ENCODE assay signal across 28 cellular contexts in the genomic region with DNA sequence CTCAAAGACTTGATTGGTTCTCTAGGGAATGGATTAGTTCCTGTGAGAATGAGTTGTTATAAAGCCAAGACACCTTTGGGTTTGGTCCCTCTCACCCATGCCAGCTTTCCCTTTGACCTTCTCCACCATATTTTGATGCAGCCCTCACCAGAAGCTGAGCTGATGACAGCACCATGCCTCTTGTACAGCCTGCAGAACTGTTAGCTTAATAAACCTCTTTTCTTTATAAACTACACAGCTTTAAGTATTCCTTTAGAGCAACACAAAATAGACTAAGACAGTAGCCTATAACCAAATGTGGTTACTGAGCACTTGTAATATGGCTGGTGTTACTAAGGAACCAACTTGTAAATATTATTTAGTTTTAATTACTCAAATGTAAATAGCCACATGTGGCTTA.
"Had no signal": no experiment of that assay in that cellular context is flagged by ENCODE, and none has a peak within 500 bp of the region (broad histone marks: within the 10 kb centered on the region; RNA-seq: fewer than 3 reads in every experiment).

No MANE protein-coding gene starts in this region.

- H3K36me3 Mint-ChIP-seq: stimulated activated effector memory CD8-positive, alpha-beta T cell treated with anti-CD3 and anti-CD28 coated beads, Interleukin-12 subunit alpha, Interleukin-12 subunit beta, amount 100 ng/mL, for 72 hours had no signal

- H3K27ac Mint-ChIP-seq: naive thymus-derived CD8-positive, alpha-beta T cell; nephron; stimulated activated effector memory CD8-positive, alpha-beta T cell treated with anti-CD3 and anti-CD28 coated beads, Interleukin-12 subunit alpha, Interleukin-12 subunit beta, amount 100 ng/mL, for 72 hours; stimulated activated naive CD8-positive, alpha-beta T cell treated with anti-CD3 and anti-CD28 coated beads, Interleukin-15, Interleukin-2, amounts not matched to agents 100 ng/mL and 50 ng/mL, for 24 hours had no signal

- H3K27me3 Mint-ChIP-seq: naive thymus-derived CD8-positive, alpha-beta T cell; stimulated activated naive CD8-positive, alpha-beta T cell treated with anti-CD3 and anti-CD28 coated beads, Interleukin-15, Interleukin-2, amounts not matched to agents 100 ng/mL and 50 ng/mL, for 24 hours had no signal

- H3K9me3 ChIP-seq: heart left ventricle, lower lobe of right lung, suprapubic skin, thoracic aorta, tibial artery, upper lobe of right lung had no signal

- H3K4me3 ChIP-seq: heart left ventricle, lower lobe of right lung, skin epidermis, suprapubic skin, thoracic aorta, tibial artery, upper lobe of right lung had no signal

- H3K36me3 ChIP-seq: heart left ventricle, lower lobe of right lung, suprapubic skin, thoracic aorta, tibial artery, upper lobe of right lung had no signal

- DNase-seq: heart left ventricle; islet precursor cell; kidney glomerular epithelial cell; left cardiac atrium; lower lobe of right lung; mammary epithelial cell; mesenchymal stem cell; naive thymus-derived CD8-positive, alpha-beta T cell; occipital lobe; retina; right cardiac atrium; stimulated activated CD4-positive, alpha-beta T cell treated with anti-CD3 and anti-CD28 coated beads, Interleukin-12 subunit alpha, Interleukin-12 subunit beta, amount 100 ng/mL, for 4 hours; stimulated activated CD4-positive, alpha-beta T cell treated with anti-CD3 and anti-CD28 coated beads, Interleukin-15, amount 100 ng/mL, for 24 hours; stimulated activated CD4-positive, alpha-beta T cell treated with anti-CD3 and anti-CD28 coated beads, Interleukin-2, amount 100 ng/mL, for 24 hours; stimulated activated CD4-positive, alpha-beta T cell treated with anti-CD3 and anti-CD28 coated beads, Interleukin-4, amount 100 ng/mL, for 24 hours; stimulated activated naive CD4-positive, alpha-beta T cell; tibial artery; trophoblast cell; upper lobe of right lung had no signal

- H3K27me3 ChIP-seq: heart left ventricle, suprapubic skin, tibial artery, upper lobe of right lung had no signal

- H3K4me3 Mint-ChIP-seq: naive thymus-derived CD8-positive, alpha-beta T cell; nephron; neural crest cell; stimulated activated effector memory CD8-positive, alpha-beta T cell treated with anti-CD3 and anti-CD28 coated beads, Interleukin-12 subunit alpha, Interleukin-12 subunit beta, amount 100 ng/mL, for 72 hours; stimulated activated naive CD8-positive, alpha-beta T cell treated with anti-CD3 and anti-CD28 coated beads, Interleukin-15, Interleukin-2, amounts not matched to agents 100 ng/mL and 50 ng/mL, for 24 hours had no signal

- H3K9me3 Mint-ChIP-seq: naive thymus-derived CD8-positive, alpha-beta T cell; nephron; neural crest cell; stimulated activated effector memory CD8-positive, alpha-beta T cell treated with anti-CD3 and anti-CD28 coated beads, Interleukin-12 subunit alpha, Interleukin-12 subunit beta, amount 100 ng/mL, for 72 hours; stimulated activated naive CD8-positive, alpha-beta T cell treated with anti-CD3 and anti-CD28 coated beads, Interleukin-15, Interleukin-2, amounts not matched to agents 100 ng/mL and 50 ng/mL, for 24 hours had no signal

- H3K27ac ChIP-seq: heart left ventricle, lower lobe of right lung, parathyroid adenoma, skin epidermis, suprapubic skin, thoracic aorta, tibial artery, upper lobe of right lung had no signal

- H3K4me1 Mint-ChIP-seq: naive thymus-derived CD8-positive, alpha-beta T cell; nephron; stimulated activated effector memory CD8-positive, alpha-beta T cell treated with anti-CD3 and anti-CD28 coated beads, Interleukin-12 subunit alpha, Interleukin-12 subunit beta, amount 100 ng/mL, for 72 hours had no signal

- FAIRE-seq: urothelium cell line had no signal
